20 cellular contexts compared by ENCODE assay signal in the genomic region with DNA sequence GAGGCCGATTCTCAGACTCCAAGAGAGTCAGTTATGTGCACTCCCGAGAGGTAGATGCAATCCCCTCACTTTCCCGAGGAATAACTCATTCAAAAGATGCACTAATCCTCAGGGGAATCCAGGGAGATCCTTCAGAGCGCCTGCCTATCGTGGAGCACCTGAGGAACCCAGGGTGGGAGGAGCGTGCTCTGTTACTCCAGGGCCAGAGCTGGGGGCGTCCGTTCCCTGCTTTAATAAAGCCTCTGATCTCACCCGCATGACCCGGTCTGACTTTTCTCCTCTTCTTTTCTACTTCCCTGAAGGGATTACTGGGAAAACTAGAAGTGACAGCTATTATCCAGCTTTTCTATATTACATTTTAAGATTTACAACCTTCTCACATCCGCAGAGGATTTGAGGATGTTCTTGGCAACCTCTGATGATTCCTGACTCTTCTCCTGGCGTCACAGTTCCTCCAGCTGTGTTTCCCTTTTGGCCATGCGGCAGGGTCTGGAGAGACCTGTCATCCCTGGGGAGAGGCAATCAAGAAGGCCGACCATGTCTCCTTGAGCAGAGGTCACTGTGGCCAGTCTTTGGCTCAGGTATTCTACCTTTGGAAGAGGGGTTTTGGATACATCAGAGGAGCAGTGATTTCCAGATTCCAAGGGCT.
DNase-seq lines count a peak whose midpoint lies in the region; ATAC-seq lines count a peak whose summit lies in the region.
"Had no signal": no experiment of that assay in that cellular context is flagged by ENCODE, and none has a peak within 500 bp of the region (broad histone marks: within the 10 kb centered on the region; RNA-seq: fewer than 3 reads in every experiment).

No MANE protein-coding gene starts in this region.

- ATAC-seq in left ventricle myocardium superior (peak; percentile 23), left cardiac atrium (no peak), HG03469 (IDR thresholded peaks at IDR 0.05; ENCODE audit: unreplicated experiment) (no peak), HG02571 (IDR thresholded peaks at IDR 0.05; ENCODE audit: unreplicated experiment) (no peak)
- ATAC-seq: HCT116 had no signal

- H3K4me3 Mint-ChIP-seq in activated CD4-positive, alpha-beta memory T cell treated with anti-CD3 and anti-CD28 coated beads, Interleukin-2, amount 10 ng/mL, durations not matched to agents 7 days and 5 days = no peak overlapping the region
- H3K4me3 Mint-ChIP-seq: CD14-positive monocyte had no signal

- intact Hi-C loops in left ventricle myocardium superior (cut with micrococcal nuclease) = no loop called here
- intact Hi-C loops in left cardiac atrium (cut with DNase I) = no loop called here

- 86% methylated on average over 9 of the region's 14 CpGs for WGBS in mesenchymal stem cell

- H2BK15ac ChIP-seq in mesenchymal stem cell (ENCODE audit: low read depth, poor library complexity, severe bottlenecking) = no peak overlapping the region

- H4K8ac ChIP-seq in mesenchymal stem cell (ENCODE audit: low read length) = no peak overlapping the region

- peaks cover 18% of the 10 kb centered on the region for H3K4me1 ChIP-seq in mesenchymal stem cell (ENCODE audit: control insufficient read depth, insufficient read depth, low read depth, low read length)
- H3K4me1 ChIP-seq: Caco-2 had no signal

- H3K4me3 ChIP-seq in mesenchymal stem cell (ENCODE audit: insufficient read depth in 1 of 2, low read depth in 1 of 2, low read length in 2 of 2) = no peak overlapping the region
- H3K4me3 ChIP-seq: GM23248 had no signal

- H3K27ac Mint-ChIP-seq in activated CD4-positive, alpha-beta memory T cell treated with anti-CD3 and anti-CD28 coated beads, Interleukin-2, amount 10 ng/mL, durations not matched to agents 7 days and 5 days = no peak overlapping the region
- H3K27ac Mint-ChIP-seq: CD14-positive monocyte had no signal

- H3K4me2 ChIP-seq in mesenchymal stem cell (ENCODE audit: low read length, poor library complexity, severe bottlenecking) = no peak overlapping the region

- peak overlapping the region; percentile 2 for H3K9ac ChIP-seq in mesenchymal stem cell (ENCODE audit: low read length)
- H3K9ac ChIP-seq: GM23248 had no signal

- no peak overlapping the region for H3K14ac ChIP-seq in mesenchymal stem cell (ENCODE audit: low read length in 2 of 2)

- H3K27me3 Mint-ChIP-seq in activated CD4-positive, alpha-beta memory T cell treated with anti-CD3 and anti-CD28 coated beads, Interleukin-2, amount 10 ng/mL, durations not matched to agents 7 days and 5 days = no peaks in the 10 kb centered on the region

- H2BK5ac ChIP-seq in mesenchymal stem cell (ENCODE audit: low read depth, low read length, poor library complexity, severe bottlenecking) = no peak overlapping the region

- CTCF ChIA-PET in activated CD4-positive, alpha-beta memory T cell treated with anti-CD3 and anti-CD28 coated beads, Interleukin-2, amount 10 ng/mL, durations not matched to agents 7 days and 5 days (lab: Charles Lee) = interaction anchor here (0.7 kb wide), 1 partner anchor 40 kb away, joined by 3 read pairs; no protein-coding TSS in a partner anchor

- no peak for DNase-seq in left ventricle myocardium superior
- no peak for DNase-seq in left cardiac atrium
- peak; percentile 11 for DNase-seq in SHP77 treated with DMSO at 0.1 percent for 48 hours (lab: John Stamatoyannopoulos, UW)
- no peak for DNase-seq in mesenchymal stem cell
- no peak for DNase-seq in activated CD4-positive, alpha-beta memory T cell treated with anti-CD3 and anti-CD28 coated beads, Interleukin-2, amount 10 ng/mL, durations not matched to agents 7 days and 5 days
- DNase-seq: ACHN; AML-193; DMS153; GM23248; KBM-7; MV-4-11; NCI-H2081 treated with DMSO at 0.1 percent for 48 hours; NK-92 treated with Interleukin-12 subunit alpha and Interleukin-12 subunit beta, amount 100 ng/mL, for 24 hours; SW 1271 had no signal

- no peaks in the 10 kb centered on the region for H3K4me1 Mint-ChIP-seq in activated CD4-positive, alpha-beta memory T cell treated with anti-CD3 and anti-CD28 coated beads, Interleukin-2, amount 10 ng/mL, durations not matched to agents 7 days and 5 days
- H3K4me1 Mint-ChIP-seq: CD14-positive monocyte had no signal

- no peak overlapping the region for H2AFZ ChIP-seq in mesenchymal stem cell (ENCODE audit: low read depth, low read length)
- H2AFZ ChIP-seq: GM23248 had no signal

- H3K23ac ChIP-seq in mesenchymal stem cell (ENCODE audit: low read length in 2 of 2) = no peak overlapping the region

- H3K4ac ChIP-seq in mesenchymal stem cell (ENCODE audit: low read depth in 1 of 2, low read length in 2 of 2) = no peak overlapping the region

- H2BK120ac ChIP-seq in mesenchymal stem cell (ENCODE audit: low read depth, low read length) = no peak overlapping the region

- no peaks in the 10 kb centered on the region for H3K36me3 Mint-ChIP-seq in activated CD4-positive, alpha-beta memory T cell treated with anti-CD3 and anti-CD28 coated beads, Interleukin-2, amount 10 ng/mL, durations not matched to agents 7 days and 5 days (ENCODE audit: low read depth)
- H3K36me3 Mint-ChIP-seq: CD14-positive monocyte had no signal

- no peak overlapping the region for H4K91ac ChIP-seq in mesenchymal stem cell (ENCODE audit: low read length)

- H3K9me3 Mint-ChIP-seq in activated CD4-positive, alpha-beta memory T cell treated with anti-CD3 and anti-CD28 coated beads, Interleukin-2, amount 10 ng/mL, durations not matched to agents 7 days and 5 days = no peaks in the 10 kb centered on the region

- H2BK12ac ChIP-seq in mesenchymal stem cell (ENCODE audit: low read length in 2 of 2) = no peak overlapping the region

- peaks cover 0 to 9% of the 10 kb centered on the region in 2 experiments for H3K36me3 ChIP-seq in mesenchymal stem cell (ENCODE audit: control insufficient read depth in 1 of 2, insufficient read depth in 2 of 2, low read depth in 1 of 2, low read length in 2 of 2)

- no peaks in the 10 kb centered on the region for H3K9me3 ChIP-seq in mesenchymal stem cell (ENCODE audit: control insufficient read depth, low read length)
- H3K9me3 ChIP-seq: Caco-2 had no signal

- POLR2A ChIA-PET in activated CD4-positive, alpha-beta memory T cell treated with anti-CD3 and anti-CD28 coated beads, Interleukin-2, amount 10 ng/mL, durations not matched to agents 7 days and 5 days (lab: Charles Lee) = no interaction called here

- no peaks in the 10 kb centered on the region for H3K27me3 ChIP-seq in mesenchymal stem cell (ENCODE audit: control insufficient read depth in 1 of 2, insufficient read depth in 1 of 2, low read length in 2 of 2)

- peaks cover 65% of the 10 kb centered on the region for H3K79me1 ChIP-seq in mesenchymal stem cell (replicated peaks; ENCODE audit: low read length, poor library complexity, severe bottlenecking)

- H3K27ac ChIP-seq in mesenchymal stem cell (ENCODE audit: low read length, poor library complexity, severe bottlenecking) = no peak overlapping the region
- H3K27ac ChIP-seq: GM23248, RWPE1 had no signal

- no peak overlapping the region for H2AK5ac ChIP-seq in mesenchymal stem cell (ENCODE audit: low read length, severe bottlenecking)

- H3K18ac ChIP-seq in mesenchymal stem cell (ENCODE audit: low read depth in 1 of 2, low read length in 2 of 2) = no peak overlapping the region
